Comparison of ENCODE assay signal across 8 cellular contexts in genomic region chr19:55484571-55485438, GRCh38. TPM values are rescaled to one million over a fixed set of nuclear protein-coding genes. Genes with fewer than 3 reads are reported as not detected.
A peak's percentile ranks its signal among the peaks of the same experiment; 100 is the strongest.
DNase-seq lines count a peak whose midpoint lies in the region; ATAC-seq, FAIRE-seq and TF ChIP-seq lines count a peak whose summit lies in the region.

Gene NAT14 (plus strand): TSS chr19:55485188. CDS start chr19:55485709, 521 bp downstream.

- no peak for TF ChIP-seq EP300 in HepG2 (IDR thresholded peaks at IDR 0.05; ENCODE audit: low read depth in 2 of 2, low read length in 2 of 2)
- TF ChIP-seq EP300 in HepG2 (CRISPR knock-in tag; IDR thresholded peaks at IDR 0.05; ENCODE audit: borderline replicate concordance): no peak

- DNase-seq in COLO668 (lab: John Stamatoyannopoulos, UW; ENCODE audit: unreplicated experiment) (peak; percentile 86), H4 (ENCODE audit: low spot score) (peak; percentile 74), NCI-H2171 treated with DMSO at 0.1 percent for 48 hours (lab: John Stamatoyannopoulos, UW) (peak; percentile 88), colonic mucosa (no peak), HepG2 (ENCODE audit: low spot score) (peak; percentile 39), SKM-1 treated with dmso at 0.1 percent for 144 hours (lab: John Stamatoyannopoulos, UW; ENCODE audit: unreplicated experiment) (no peak)
- peak; percentile 42 to 58 for DNase-seq in activated CD4-positive, alpha-beta T cell treated with anti-CD3 and anti-CD28 coated beads for 4 hours
- DNase-seq in stimulated activated CD4-positive, alpha-beta T cell treated with anti-CD3 and anti-CD28 coated beads, TNF-alpha, amount 100 ng/mL, for 24 hours (ENCODE audit: low read depth in 3 of 3): peak in 2 of 3 experiments; percentile 46 to 65

- H3K9ac ChIP-seq in colonic mucosa (ENCODE audit: low read depth in 2 of 2, low read length in 2 of 2) (peak within 1 kb of the TSS; percentile 34 to 60), HepG2 (ENCODE audit: insufficient read depth, low read depth, low read length) (peak within 1 kb of the TSS; percentile 69)

- ATAC-seq in HepG2: peak; percentile 33

- WGBS in HepG2 (ENCODE audit: low lambda C conversion rate): 39% methylated on average over 11 of the region's 80 CpGs

- in situ Hi-C loops in HepG2 (cut with HindIII; ENCODE audit: extremely low pct_ligation_motif_present, low pct_unique_long_range_greater_than_20kb): no loop called here

- POLR2A ChIA-PET in HepG2 (lab: Yijun Ruan, JAX): interaction anchor here (1.3 to 4.3 kb wide), 5 partner anchors 8 to 68 kb away, joined by 3 to 44 read pairs (median 4); partner anchors contain the start of genes ISOC2 and ZNF628

- H3K79me2 ChIP-seq in HepG2 (ENCODE audit: insufficient read depth, low read length): no peaks in the 10 kb centered on the region

- peak within 1 kb of the TSS; percentile 76 for H3K27ac ChIP-seq in colonic mucosa
- peak within 1 kb of the TSS; percentile 33 for H3K27ac ChIP-seq in HepG2 (ENCODE audit: extremely low read length, insufficient read depth, low read length)

- CTCF ChIA-PET in HepG2 (lab: Yijun Ruan, JAX; ENCODE audit: low intra/inter-chr PET ratio, low total read pairs): no interaction called here

- no peaks in the 10 kb centered on the region for H3K36me3 ChIP-seq in colonic mucosa
- H3K36me3 ChIP-seq in HepG2 (replicated peaks in 1 of 2; ENCODE audit: control insufficient read depth in 1 of 2, insufficient read depth in 2 of 2, low read length in 2 of 2): no peaks in the 10 kb centered on the region

- peak within 1 kb of the TSS; percentile 91 for H3K4me2 ChIP-seq in HepG2 (ENCODE audit: low read depth, low read length)

- H3K27me3 ChIP-seq in colonic mucosa (no peaks in the 10 kb centered on the region), HepG2 (ENCODE audit: control insufficient read depth in 1 of 2, insufficient read depth in 2 of 2, low read length in 2 of 2) (peaks cover 3 to 5% of the 10 kb centered on the region in 2 experiments; a peak in 3 of 5 replicates)

- H3K4me1 ChIP-seq in colonic mucosa (peaks cover 10% of the 10 kb centered on the region), HepG2 (ENCODE audit: insufficient read depth, low read length) (peaks cover 33% of the 10 kb centered on the region)

- 0 out of 2 replicates have a peak, but pooled peaks have one; percentile 8 for TF ChIP-seq RAD21 in HepG2 (CRISPR knock-in tag; IDR thresholded peaks at IDR 0.05)

- H3K9me3 ChIP-seq in colonic mucosa (no peaks in the 10 kb centered on the region), HepG2 (ENCODE audit: low read length) (no peaks in the 10 kb centered on the region)

- TF ChIP-seq CTCF in colonic mucosa (IDR thresholded peaks at IDR 0.05) (no peak), HepG2 (CRISPR knock-in tag; IDR thresholded peaks at IDR 0.05) (no peak; the same call in 1 of the 2 replicates)

- no peak within 1 kb of the TSS for H2AFZ ChIP-seq in HepG2 (ENCODE audit: low read length)

- FAIRE-seq in HepG2 (lab: Jason Lieb, UNC): no peak

- H3K4me3 ChIP-seq in colonic mucosa (peak within 1 kb of the TSS; percentile 53), HepG2 (replicated peaks in 1 of 3; ENCODE audit: insufficient read depth in 1 of 3, low read depth in 2 of 3, low read length in 3 of 3) (peak within 1 kb of the TSS; percentile 62 to 79 (median 69))

- peak in 1 of 2 experiments; percentile 57; a peak in 2 of 4 replicates for TF ChIP-seq POLR2A in HepG2 (IDR thresholded peaks at IDR 0.05; ENCODE audit: insufficient read depth in 1 of 2, low read depth in 2 of 2, low read length in 2 of 2)

- no TSS peak for BruUV-seq in HepG2 (replicated peaks; lab: Mats Ljungman, UMichigan)

- no peaks in the 10 kb centered on the region for H4K20me1 ChIP-seq in HepG2 (ENCODE audit: insufficient read depth, low read length)

- intact Hi-C loops in colonic mucosa (cut with DNase I): no loop called here
- intact Hi-C loops in HepG2 (cut with micrococcal nuclease; ENCODE audit: unreplicated experiment): no loop called here

TF ChIP-seq in HepG2, 621 proteins besides CTCF, POLR2A, EP300 and RAD21 (continues in another document):
- TF ChIP-seq ZNF879 (CRISPR knock-in tag; IDR thresholded peaks at IDR 0.05): no peak
- no peak for TF ChIP-seq DPF2 (CRISPR knock-in tag; IDR thresholded peaks at IDR 0.05; ENCODE audit: borderline replicate concordance, low read depth)
- peak; percentile 20; the same call in 1 of the 2 replicates for TF ChIP-seq SALL1 (CRISPR knock-in tag; IDR thresholded peaks at IDR 0.05)
- no peak for TF ChIP-seq DNMT3B (CRISPR knock-in tag; conservative IDR thresholded peaks at IDR 0.05)
- TF ChIP-seq ZNF501 (CRISPR knock-in tag; IDR thresholded peaks at IDR 0.05): peak; percentile 41; the same call in 1 of the 2 replicates
- no peak for TF ChIP-seq CSRNP2 (CRISPR knock-in tag; conservative IDR thresholded peaks at IDR 0.05; ENCODE audit: low read depth)
- TF ChIP-seq ZMYM4 (CRISPR knock-in tag; IDR thresholded peaks at IDR 0.05): no peak
- no peak for TF ChIP-seq ZSCAN9 (CRISPR knock-in tag; IDR thresholded peaks at IDR 0.05; ENCODE audit: borderline replicate concordance)
- no peak for TF ChIP-seq NR2F6 (IDR thresholded peaks at IDR 0.05)
- TF ChIP-seq NR2F6 (CRISPR knock-in tag; IDR thresholded peaks at IDR 0.05): no peak
- no peak for TF ChIP-seq ZNF33A (CRISPR knock-in tag; IDR thresholded peaks at IDR 0.05; ENCODE audit: borderline replicate concordance)
- TF ChIP-seq STAT6 (CRISPR knock-in tag; IDR thresholded peaks at IDR 0.05; ENCODE audit: borderline replicate concordance): no peak
- 0 out of 2 replicates have a peak, but pooled peaks have one; percentile 35 for TF ChIP-seq MEIS1 (CRISPR knock-in tag; IDR thresholded peaks at IDR 0.05; ENCODE audit: borderline replicate concordance)

RNA-seq across cellular contexts. Expression of gene NAT14, which starts in this region (rescaled TPM):
- 28.0 and 28.9 TPM in 2 replicates for total RNA-seq in H4 (2014; rRNA removed; shearing (Covaris generic))
- total RNA-seq in colonic mucosa (1 to 10 TPM; 4.9 to 7.7 TPM), HepG2 (2016; rRNA removed; fragmentation: Illumina TruSeq; extraction: Trizol) (14.7 and 22.3 TPM in 2 replicates)
- total RNA-seq in HepG2 (2016; cell fraction: cytosol; rRNA removed; fragmentation: Illumina TruSeq; extraction: Trizol; ENCODE audit: low read depth): 15.7 and 17.4 TPM in 2 replicates
- 14.8 and 26.5 TPM in 2 replicates for total RNA-seq in HepG2 (2016; cell fraction: insoluble cytoplasmic fraction; rRNA removed; fragmentation: Illumina TruSeq; extraction: Trizol)
- 24.1 and 26.6 TPM in 2 replicates for total RNA-seq in HepG2 (2016; cell fraction: membrane; rRNA removed; fragmentation: Illumina TruSeq; extraction: Trizol)
- total RNA-seq in HepG2 (2016; cell fraction: nucleus; rRNA removed; fragmentation: Illumina TruSeq; extraction: Trizol): 17.7 and 22.1 TPM in 2 replicates
- polyA plus RNA-seq in HepG2 (2011; rRNA removed): 20.7 and 24.7 TPM in 2 replicates
- 17.5 and 24.6 TPM in 2 replicates for polyA plus RNA-seq in HepG2 (2011; cell fraction: cytosol; rRNA removed)
- polyA plus RNA-seq in HepG2 (2011; cell fraction: nucleus; rRNA removed): 37.8 and 42.1 TPM in 2 replicates
- 19.0 and 25.8 TPM in 2 replicates for polyA plus RNA-seq in HepG2 (2012)
- polyA plus RNA-seq in HepG2 (2016; cell fraction: cytosol; fragmentation: Illumina TruSeq; extraction: Trizol; ENCODE audit: low read depth): 18.4 and 22.8 TPM in 2 replicates
- 16.4 and 17.1 TPM in 2 replicates for polyA plus RNA-seq in HepG2 (2016; cell fraction: insoluble cytoplasmic fraction; fragmentation: Illumina TruSeq; extraction: Trizol; ENCODE audit: low read depth)
- 23.9 and 24.7 TPM in 2 replicates for polyA plus RNA-seq in HepG2 (2016; cell fraction: membrane; fragmentation: Illumina TruSeq; extraction: Trizol; ENCODE audit: low read depth)
- 40.3 and 41.0 TPM in 2 replicates for polyA plus RNA-seq in HepG2 (2016; cell fraction: nucleus; fragmentation: Illumina TruSeq; extraction: Trizol; ENCODE audit: insufficient read depth, low read depth)
- 4.3 and 11.1 TPM in 2 replicates for polyA minus RNA-seq in HepG2 (2011; rRNA and poly(A)+ RNA removed; ENCODE audit: low replicate concordance)
- polyA minus RNA-seq in HepG2 (2011; cell fraction: cytosol; rRNA and poly(A)+ RNA removed): 4.5 and 6.5 TPM in 2 replicates
- 3.2 and 5.3 TPM in 2 replicates for polyA minus RNA-seq in HepG2 (2011; cell fraction: nucleus; rRNA and poly(A)+ RNA removed)

Comparison
In these comparisons a context has a peak if more than half of its experiments do, and no peak if none do; other contexts are left out.
1. DNase-seq: peak in COLO668 (single experiment), H4 (single experiment), NCI-H2171 treated with DMSO at 0.1 percent for 48 hours (single experiment), activated CD4-positive, alpha-beta T cell treated with anti-CD3 and anti-CD28 coated beads for 4 hours (2 of 2), HepG2 (single experiment) and stimulated activated CD4-positive, alpha-beta T cell treated with anti-CD3 and anti-CD28 coated beads, TNF-alpha, amount 100 ng/mL, for 24 hours (2 of 3); none in colonic mucosa (single experiment) and SKM-1 treated with dmso at 0.1 percent for 144 hours (single experiment).